Comparison of ENCODE assay signal across 16 cellular contexts in the genomic region with DNA sequence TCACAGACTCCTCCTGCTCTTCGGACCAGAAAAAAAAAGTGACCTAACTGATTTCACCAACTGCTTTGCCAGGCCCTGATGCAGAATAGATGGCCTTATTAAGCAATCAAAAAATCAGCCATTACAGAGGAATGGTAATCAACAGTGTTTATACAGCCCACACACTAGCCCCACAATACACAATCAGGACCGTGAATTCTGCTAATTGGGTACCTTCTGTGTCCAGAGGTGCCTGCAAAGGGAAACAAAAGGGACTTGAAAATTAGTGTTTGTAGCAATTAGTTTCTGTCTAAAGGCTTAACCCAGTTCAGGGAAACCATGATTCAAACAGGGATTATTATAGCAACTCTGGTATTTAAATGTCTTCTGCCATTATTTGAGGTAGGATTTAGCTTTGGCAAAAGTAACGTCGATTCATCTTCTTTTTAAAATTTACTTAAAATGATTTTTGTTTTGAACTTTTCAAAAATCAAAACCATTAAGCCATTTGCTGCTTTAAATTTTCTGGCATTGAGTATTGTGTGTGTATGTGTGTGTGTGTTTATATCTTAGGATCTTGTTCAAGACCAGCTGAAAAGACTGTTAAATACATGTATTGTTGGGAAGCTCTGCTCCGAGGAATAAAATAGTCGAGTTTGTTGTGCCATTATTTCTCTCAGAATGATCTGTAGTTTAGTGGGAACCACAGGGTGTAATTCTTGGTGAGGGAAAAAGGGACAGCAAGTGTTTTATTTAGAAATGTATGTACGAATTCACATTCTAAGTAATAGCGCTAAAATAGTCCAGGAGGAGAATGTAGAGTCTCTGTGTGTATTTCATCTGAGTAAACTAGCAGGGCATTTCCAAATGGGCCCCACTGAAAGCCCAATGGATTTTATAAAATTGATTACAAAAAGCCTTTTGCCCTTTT.
A peak's percentile ranks its signal among the peaks of the same experiment; 100 is the strongest.
DNase-seq lines count a peak whose midpoint lies in the region.
"Had no signal": no experiment of that assay in that cellular context is flagged by ENCODE, and none has a peak within 500 bp of the region (broad histone marks: within the 10 kb centered on the region; RNA-seq: fewer than 3 reads in every experiment).

No MANE protein-coding gene starts in this region.

- peak; percentile 23 for DNase-seq in Ammon's horn (ENCODE audit: low spot score)
- peak in 2 of 3 experiments; percentile 83 to 98 for DNase-seq in NCI-H1417 (lab: John Stamatoyannopoulos, UW)
- DNase-seq in NCI-H774 (lab: John Stamatoyannopoulos, UW) = peak; percentile 85
- peak; percentile 72 for DNase-seq in globus pallidus (ENCODE audit: low spot score)
- no peak for DNase-seq in GF-D8 (lab: John Stamatoyannopoulos, UW)
- DNase-seq in GM03348 (ENCODE audit: low spot score) = no peak
- no peak for DNase-seq in SIG-M5 (lab: John Stamatoyannopoulos, UW)
- DNase-seq in OCI-M1 (lab: John Stamatoyannopoulos, UW) = no peak
- DNase-seq: activated naive CD4-positive, alpha-beta T cell treated with anti-CD3 and anti-CD28 coated beads, Interleukin-2, amount 50 U/mL, for 16 hours; AML-193; H7; IMR-90; NCI-H187; NCI-H446; ovary; stimulated activated CD4-positive, alpha-beta T cell treated with anti-CD3 and anti-CD28 coated beads, Interleukin-2, amount 100 ng/mL, for 48 hours had no signal

Comparison
In these comparisons a context has a peak if more than half of its experiments do, and no peak if none do; other contexts are left out.
1. DNase-seq: peak in Ammon's horn (single experiment), NCI-H1417 (2 of 3), NCI-H774 (single experiment) and globus pallidus (single experiment); none in GF-D8 (single experiment), GM03348 (single experiment), SIG-M5 (single experiment) and OCI-M1 (single experiment).